In genomic region chr19:18418034-18418724, GRCh38 we compare ENCODE assay signal across 8 cellular contexts.
A peak's percentile ranks its signal among the peaks of the same experiment; 100 is the strongest.
DNase-seq lines count a peak whose midpoint lies in the region; ATAC-seq lines count a peak whose summit lies in the region.

No MANE protein-coding gene starts in this region.

- peaks cover 12% of the 10 kb centered on the region for H3K36me3 Mint-ChIP-seq in T-helper 2 cell treated with Interferon-gamma antibody and Interleukin-4, amounts not matched to agents 5 μg/mL and 100 μg/mL, for 36 hours (ENCODE audit: low read depth)
- H3K36me3 Mint-ChIP-seq in activated naive CD4-positive, alpha-beta T cell treated with anti-CD3 and anti-CD28 coated beads, Interleukin-2, amount 50 U/mL, for 24 hours: no peaks in the 10 kb centered on the region

- H3K4me3 ChIP-seq in iPS-20b (ENCODE audit: low read length): peak overlapping the region; percentile 75; the same call in 1 of the 2 replicates

- no peak overlapping the region; the same call in 1 of the 2 replicates for H3K9ac ChIP-seq in iPS-20b (ENCODE audit: low read depth, low read length)

- H3K27me3 Mint-ChIP-seq in T-helper 2 cell treated with Interferon-gamma antibody and Interleukin-4, amounts not matched to agents 5 μg/mL and 100 μg/mL, for 36 hours (ENCODE audit: low read depth): no peaks in the 10 kb centered on the region
- peaks cover 12% of the 10 kb centered on the region for H3K27me3 Mint-ChIP-seq in activated naive CD4-positive, alpha-beta T cell treated with anti-CD3 and anti-CD28 coated beads, Interleukin-2, amount 50 U/mL, for 24 hours

- peaks cover 53% of the 10 kb centered on the region for H3K27me3 ChIP-seq in iPS-20b (ENCODE audit: insufficient read depth, low read length)

- no peak for DNase-seq in T-helper 2 cell treated with Interferon-gamma antibody and Interleukin-4, amounts not matched to agents 5 μg/mL and 100 μg/mL, for 36 hours (ENCODE audit: low spot score)
- DNase-seq in T-helper 2 cell: no peak
- peak; percentile 51 for DNase-seq in stimulated activated naive CD8-positive, alpha-beta T cell treated with anti-CD3 and anti-CD28 coated beads, Interleukin-15, Interleukin-2, amounts not matched to agents 100 U/mL and 50 U/mL, for 24 hours
- DNase-seq in NCI-H82 (lab: John Stamatoyannopoulos, UW): no peak

- H3K9me3 Mint-ChIP-seq in T-helper 2 cell treated with Interferon-gamma antibody and Interleukin-4, amounts not matched to agents 5 μg/mL and 100 μg/mL, for 36 hours: no peaks in the 10 kb centered on the region
- no peaks in the 10 kb centered on the region for H3K9me3 Mint-ChIP-seq in activated naive CD4-positive, alpha-beta T cell treated with anti-CD3 and anti-CD28 coated beads, Interleukin-2, amount 50 U/mL, for 24 hours

- no peaks in the 10 kb centered on the region for H3K9me3 ChIP-seq in iPS-20b (ENCODE audit: insufficient read depth, low read depth, low read length)

- no peaks in the 10 kb centered on the region for H3K36me3 ChIP-seq in iPS-20b (ENCODE audit: insufficient read depth, low read depth, low read length)

- no peak overlapping the region for H3K27ac ChIP-seq in iPS-20b (ENCODE audit: low read length)

- peak; percentile 3 for ATAC-seq in stimulated activated naive CD8-positive, alpha-beta T cell treated with anti-CD3 and anti-CD28 coated beads, Interleukin-15, Interleukin-2, amounts not matched to agents 100 U/mL and 50 U/mL, for 24 hours
- no peak for ATAC-seq in GM21717 (IDR thresholded peaks at IDR 0.05; ENCODE audit: unreplicated experiment)
- ATAC-seq in GM18858 (IDR thresholded peaks at IDR 0.05; ENCODE audit: unreplicated experiment): no peak

- H3K27ac Mint-ChIP-seq in T-helper 2 cell treated with Interferon-gamma antibody and Interleukin-4, amounts not matched to agents 5 μg/mL and 100 μg/mL, for 36 hours: peak overlapping the region; percentile 88
- peak overlapping the region; percentile 79 for H3K27ac Mint-ChIP-seq in activated naive CD4-positive, alpha-beta T cell treated with anti-CD3 and anti-CD28 coated beads, Interleukin-2, amount 50 U/mL, for 24 hours

- H3K4me3 Mint-ChIP-seq in T-helper 2 cell treated with Interferon-gamma antibody and Interleukin-4, amounts not matched to agents 5 μg/mL and 100 μg/mL, for 36 hours: peak overlapping the region; percentile 81
- peak overlapping the region; percentile 86 for H3K4me3 Mint-ChIP-seq in activated naive CD4-positive, alpha-beta T cell treated with anti-CD3 and anti-CD28 coated beads, Interleukin-2, amount 50 U/mL, for 24 hours

- H3K4me1 Mint-ChIP-seq in T-helper 2 cell treated with Interferon-gamma antibody and Interleukin-4, amounts not matched to agents 5 μg/mL and 100 μg/mL, for 36 hours (ENCODE audit: low read depth): peaks cover 64% of the 10 kb centered on the region
- H3K4me1 Mint-ChIP-seq in activated naive CD4-positive, alpha-beta T cell treated with anti-CD3 and anti-CD28 coated beads, Interleukin-2, amount 50 U/mL, for 24 hours: peaks cover 68% of the 10 kb centered on the region

- peaks cover 14% of the 10 kb centered on the region for H3K4me1 ChIP-seq in iPS-20b (ENCODE audit: insufficient read depth, low read length)
